In genomic region chr14:20680843-20681347, GRCh38 we compare ENCODE assay signal across 9 cellular contexts. TPM values are rescaled to one million over a fixed set of nuclear protein-coding genes. Genes with fewer than 3 reads are reported as not detected.
DNase-seq lines count a peak whose midpoint lies in the region; ATAC-seq and TF ChIP-seq lines count a peak whose summit lies in the region.
"Had no signal": no experiment of that assay in that cellular context is flagged by ENCODE, and none has a peak within 500 bp of the region (broad histone marks: within the 10 kb centered on the region; RNA-seq: fewer than 3 reads in every experiment).

No MANE protein-coding gene starts in this region.

- H3K4me3 ChIP-seq in OCI-LY3 (ENCODE audit: low read length) (peak overlapping the region; percentile 97), right cardiac atrium (ENCODE audit: low read length) (peak overlapping the region; percentile 81)

- H3K27ac ChIP-seq in C4-2B (peak overlapping the region; percentile 92), OCI-LY3 (ENCODE audit: low read length) (peak overlapping the region; percentile 98), right cardiac atrium (ENCODE audit: low read length) (peak overlapping the region; percentile 99), temporal lobe (ENCODE audit: low read depth, low read length) (peak overlapping the region; percentile 99)

- H3K27me3 ChIP-seq in OCI-LY3 (ENCODE audit: low read depth, low read length) = no peaks in the 10 kb centered on the region; the same call in 1 of the 2 replicates
- H3K27me3 ChIP-seq in right cardiac atrium (ENCODE audit: control insufficient read depth, insufficient read depth) = no peaks in the 10 kb centered on the region

- H4K20me1 ChIP-seq in OCI-LY3 (ENCODE audit: insufficient read depth, low read length) = no peaks in the 10 kb centered on the region

- intact Hi-C loops in right cardiac atrium (cut with DNase I) = loop anchor here (2.0 to 5.0 kb wide), 5 partner anchors 49 to 349 kb away; partner anchors contain the start of genes PARP2 (in 2 of the 4) and CCNB1IP1 (in 1 of the 4)

- H3K79me2 ChIP-seq in OCI-LY3 (ENCODE audit: low read length) = no peaks in the 10 kb centered on the region

- peaks cover 14% of the 10 kb centered on the region for H3K4me1 ChIP-seq in OCI-LY3 (ENCODE audit: low read length)
- H3K4me1 ChIP-seq in right cardiac atrium (ENCODE audit: control insufficient read depth, insufficient read depth, low read length) = peaks cover 6% of the 10 kb centered on the region

- H3K36me3 ChIP-seq in OCI-LY3 (replicated peaks; ENCODE audit: low read depth, low read length) = no peaks in the 10 kb centered on the region

- TF ChIP-seq CTCF in C4-2B (conservative IDR thresholded peaks at IDR 0.05) = no peak
- TF ChIP-seq CTCF in OCI-LY3 (IDR thresholded peaks at IDR 0.05; ENCODE audit: low read depth, low read length) = no peak

- H2AFZ ChIP-seq in OCI-LY3 (ENCODE audit: low read depth, low read length) = no peak overlapping the region

- WGBS in right cardiac atrium = 16% methylated on average over 7 of the region's 7 CpGs

- H3K9ac ChIP-seq in OCI-LY3 (ENCODE audit: low read length) = peak overlapping the region; percentile 99

- ATAC-seq in GM19467 (IDR thresholded peaks at IDR 0.05; ENCODE audit: unreplicated experiment) (peak; percentile 34), right cardiac atrium (no peak)

- H3K9me3 ChIP-seq in OCI-LY3 (ENCODE audit: insufficient read depth, low read length) (no peaks in the 10 kb centered on the region), right cardiac atrium (ENCODE audit: control insufficient read depth, low read length) (no peaks in the 10 kb centered on the region)

- DNase-seq in right cardiac atrium = peak in 1 of 3 donors; percentile 24
- no peak for DNase-seq in NCI-H2171 (lab: John Stamatoyannopoulos, UW)
- DNase-seq in LoVo (ENCODE audit: low spot score) = no peak
- DNase-seq in kidney glomerular epithelial cell (lab: John Stamatoyannopoulos, UW) = no peak

- H3K4me2 ChIP-seq in OCI-LY3 (ENCODE audit: low read length) = peak overlapping the region; percentile 93

RNA-seq across cellular contexts. Expression of gene RNASE4, which starts 3.5 kb away (rescaled TPM):
- total RNA-seq in right cardiac atrium = 10 to 100 TPM; 18.0 to 20.0 (median 19.0) TPM
- polyA plus RNA-seq in right cardiac atrium = 31.3 TPM
- 2.0 TPM for total RNA-seq in temporal lobe

RNA-seq across cellular contexts. Expression of gene ANG, which starts 7.7 kb away (rescaled TPM):
- total RNA-seq in right cardiac atrium (1 to 10 TPM; 6.1 to 7.9 (median 7.1) TPM), temporal lobe (1.2 TPM)
- polyA plus RNA-seq in right cardiac atrium = 11.0 TPM

RNA-seq across cellular contexts. Expression of gene OR6S1, which starts 39.4 kb away (rescaled TPM):
- total RNA-seq in right cardiac atrium (not detected), temporal lobe (not detected)
- not detected for polyA plus RNA-seq in right cardiac atrium
- total RNA-seq: natural killer cell treated with Interleukin-12 subunit alpha and Interleukin-12 subunit beta and Interleukin-15 and Interleukin-18, amount 100 ng/mL, for 72 hours had no signal
